In genomic region chr1:184461321-184461720, GRCh38 we compare ENCODE assay signal across 22 cellular contexts.
DNase-seq lines count a peak whose midpoint lies in the region; ATAC-seq and TF ChIP-seq lines count a peak whose summit lies in the region.
"Had no signal": no experiment of that assay in that cellular context is flagged by ENCODE, and none has a peak within 500 bp of the region (broad histone marks: within the 10 kb centered on the region; RNA-seq: fewer than 3 reads in every experiment).

No MANE protein-coding gene starts in this region.

- no peak overlapping the region for H3K27ac Mint-ChIP-seq in endothelial cell (ENCODE audit: unreplicated experiment)
- H3K27ac Mint-ChIP-seq: CD4-positive, alpha-beta T cell; GM23338 had no signal

- no peaks in the 10 kb centered on the region for H3K27me3 ChIP-seq in KMS-11 (ENCODE audit: insufficient read depth, low read depth)
- H3K27me3 ChIP-seq: BLaER1 had no signal

- peaks cover 12% of the 10 kb centered on the region; the same call in 1 of the 2 replicates for H3K79me2 ChIP-seq in KMS-11 (ENCODE audit: insufficient read depth, low read depth)

- 87 to 98% methylated on average over 3 to 5 of the region's 5 CpGs for WGBS in mesodermal cell (ENCODE audit: insufficient coverage in 2 of 2), 2 experiments

- DNase-seq in ELR (ENCODE audit: low read depth) (peak; percentile 2), amniotic epithelial cell (ENCODE audit: low read depth) (peak; percentile 20), endothelial cell (ENCODE audit: low spot score) (no peak)
- no peak for DNase-seq in stimulated activated CD4-positive, alpha-beta T cell treated with anti-CD3 and anti-CD28 coated beads, Interleukin-4, amount 100 ng/mL, for 4 hours
- DNase-seq: CD4-positive, alpha-beta T cell; COR-L47; DND-41; NCI-H1092; NCI-H1436; NCI-H187 treated with DMSO at 0.1 percent for 48 hours; NCI-H2107; NCI-H510A treated with DMSO at 0.1 percent for 48 hours; NCI-H748 treated with DMSO at 0.1 percent for 48 hours; NK-92 treated with Interleukin-12 subunit alpha and Interleukin-12 subunit beta, amount 100 ng/mL, for 24 hours; SIG-M5 had no signal

- H3K4me3 Mint-ChIP-seq in endothelial cell (ENCODE audit: unreplicated experiment): no peak overlapping the region
- H3K4me3 Mint-ChIP-seq: CD4-positive, alpha-beta T cell; GM23338 had no signal

- no peaks in the 10 kb centered on the region for H3K9me3 ChIP-seq in mesodermal cell (ENCODE audit: control insufficient read depth, low read length)
- H3K9me3 ChIP-seq: BLaER1 had no signal

- H3K4me3 ChIP-seq in KMS-11 (IDR thresholded peaks at IDR 0.05; ENCODE audit: insufficient read depth, low read depth, low read length): no peak overlapping the region
- no peak overlapping the region for H3K4me3 ChIP-seq in mesodermal cell (ENCODE audit: extremely low read depth, insufficient read depth, low read length, poor library complexity, severe bottlenecking)
- H3K4me3 ChIP-seq: BLaER1, GM23338, K562 had no signal

- H2AFZ ChIP-seq in KMS-11 (ENCODE audit: low read depth): no peak overlapping the region
- H2AFZ ChIP-seq: GM23338 had no signal

- H3K4me2 ChIP-seq in KMS-11: peak overlapping the region; percentile 87
- H3K4me2 ChIP-seq: BLaER1, GM23338 had no signal

- no peaks in the 10 kb centered on the region for H4K20me1 ChIP-seq in KMS-11 (ENCODE audit: insufficient read depth)
- H4K20me1 ChIP-seq: BLaER1 had no signal

- no peaks in the 10 kb centered on the region for H3K9me3 Mint-ChIP-seq in endothelial cell (ENCODE audit: unreplicated experiment)
- H3K9me3 Mint-ChIP-seq: CD4-positive, alpha-beta T cell; GM23338 had no signal

- H3K36me3 ChIP-seq in KMS-11 (ENCODE audit: insufficient read depth): no peaks in the 10 kb centered on the region
- no peaks in the 10 kb centered on the region for H3K36me3 ChIP-seq in mesodermal cell (ENCODE audit: control insufficient read depth, insufficient read depth, low read length)
- H3K36me3 ChIP-seq: BLaER1 had no signal

- peaks cover 8% of the 10 kb centered on the region for H3K4me1 Mint-ChIP-seq in endothelial cell (ENCODE audit: unreplicated experiment)

- H3K36me3 Mint-ChIP-seq in endothelial cell (ENCODE audit: low read depth, unreplicated experiment): no peaks in the 10 kb centered on the region

- peaks cover 80% of the 10 kb centered on the region for H3K4me1 ChIP-seq in KMS-11 (ENCODE audit: low read depth, poor library complexity, severe bottlenecking)
- peaks cover 18% of the 10 kb centered on the region for H3K4me1 ChIP-seq in mesodermal cell (ENCODE audit: control insufficient read depth, insufficient read depth, low read length, poor library complexity, severe bottlenecking)

- no peak for ATAC-seq in GM21619 (IDR thresholded peaks at IDR 0.05; ENCODE audit: unreplicated experiment)
- ATAC-seq: GM23338, K562, Panc1 had no signal

- peaks cover 2% of the 10 kb centered on the region for H3K27me3 Mint-ChIP-seq in endothelial cell (ENCODE audit: unreplicated experiment)

- H3K9ac ChIP-seq in KMS-11: no peak overlapping the region
- H3K9ac ChIP-seq: BLaER1 had no signal

- TF ChIP-seq CTCF in KMS-11 (conservative IDR thresholded peaks at IDR 0.05; ENCODE audit: low read depth, low read length): no peak
- no peak for TF ChIP-seq CTCF in endothelial cell (IDR thresholded peaks at IDR 0.05; ENCODE audit: unreplicated experiment)

- no peak overlapping the region; the same call in 1 of the 2 replicates for H3K27ac ChIP-seq in KMS-11
- H3K27ac ChIP-seq in mesodermal cell (ENCODE audit: low read depth, low read length, severe bottlenecking): peak overlapping the region; percentile 33
- H3K27ac ChIP-seq: BLaER1 had no signal

Comparison
In these comparisons a context has a peak if more than half of its experiments do, and no peak if none do; other contexts are left out.
1. DNase-seq: peak in ELR (single experiment) and amniotic epithelial cell (single experiment); none in stimulated activated CD4-positive, alpha-beta T cell treated with anti-CD3 and anti-CD28 coated beads, Interleukin-4, amount 100 ng/mL, for 4 hours (0 of 2) and endothelial cell (single experiment).